Comparison of ENCODE assay signal across 1 cellular context in genomic region chr2:47334356-47335136, GRCh38.
A peak's percentile ranks its signal among the peaks of the same experiment; 100 is the strongest.
TF ChIP-seq lines count a peak whose summit lies in the region.

No MANE protein-coding gene starts in this region.

TF ChIP-seq in K562, 482 proteins besides CTCF, POLR2A, EP300 and RAD21 (continued from another document and continues in another):
- TF ChIP-seq MBD1 (CRISPR knock-in tag; IDR thresholded peaks at IDR 0.05) (no peak), MAX (CRISPR knock-in tag; IDR thresholded peaks at IDR 0.05) (peak; percentile 53; the same call in 1 of the 2 replicates), KDM1A (IDR thresholded peaks at IDR 0.05) (peak; percentile 44 to 66; a peak in 3 of 4 replicates), TCF3 (CRISPR knock-in tag; IDR thresholded peaks at IDR 0.05) (peak; percentile 34; the same call in 1 of the 2 replicates), SMAD4 (CRISPR knock-in tag; conservative IDR thresholded peaks at IDR 0.05) (peak; percentile 33; the same call in 1 of the 2 replicates), BHLHE40 (IDR thresholded peaks at IDR 0.05; ENCODE audit: low read length) (peak; percentile 42; the same call in 1 of the 2 replicates), MLX (CRISPR knock-in tag; conservative IDR thresholded peaks at IDR 0.05) (no peak), MNT (conservative IDR thresholded peaks at IDR 0.05) (no peak), ARNT (IDR thresholded peaks at IDR 0.05) (peak in 1 of 2 experiments; percentile 48; a peak in 1 of 4 replicates), POLR2H (tag; IDR thresholded peaks at IDR 0.05; ENCODE audit: low read depth) (no peak), KDM4B (IDR thresholded peaks at IDR 0.05; ENCODE audit: borderline replicate concordance in 2 of 2, low read depth in 1 of 2) (no peak), PHTF2 (CRISPR knock-in tag; IDR thresholded peaks at IDR 0.05) (no peak), EHMT2 (IDR thresholded peaks at IDR 0.05) (no peak), SIRT6 (IDR thresholded peaks at IDR 0.05; ENCODE audit: low read depth, low read length) (no peak), RBBP5 (IDR thresholded peaks at IDR 0.05; ENCODE audit: borderline replicate concordance, insufficient read depth, low read length, poor library complexity, severe bottlenecking) (peak; percentile 28), NFE2 (IDR thresholded peaks at IDR 0.05; ENCODE audit: low read depth) (peak; percentile 97), NCOR1 (IDR thresholded peaks at IDR 0.05) (peak; percentile 44; the same call in 1 of the 2 replicates), EP400 (IDR thresholded peaks at IDR 0.05) (peak; percentile 30; the same call in 1 of the 2 replicates), FOXM1 (IDR thresholded peaks at IDR 0.05; ENCODE audit: low read depth) (no peak), FOXM1 (CRISPR knock-in tag; IDR thresholded peaks at IDR 0.05; ENCODE audit: low read depth) (no peak), RCOR1 (IDR thresholded peaks at IDR 0.05; ENCODE audit: borderline replicate concordance in 1 of 2, low read depth in 2 of 2, low read length in 2 of 2) (peak in 1 of 2 experiments; percentile 63; a peak in 2 of 4 replicates), MGA (IDR thresholded peaks at IDR 0.05) (peak; percentile 35; the same call in 1 of the 2 replicates), ZBED1 (IDR thresholded peaks at IDR 0.05) (no peak), TSHZ1 (CRISPR knock-in tag; IDR thresholded peaks at IDR 0.05) (no peak), ZNF740 (CRISPR knock-in tag; IDR thresholded peaks at IDR 0.05) (no peak), ZNF740 (tag; IDR thresholded peaks at IDR 0.05) (0 out of 4 replicates have a peak, but pooled peaks of 1 of the 2 experiments have one; percentile 15), FOXP4 (CRISPR knock-in tag; IDR thresholded peaks at IDR 0.05; ENCODE audit: borderline replicate concordance) (no peak), L3MBTL2 (IDR thresholded peaks at IDR 0.05) (peak; percentile 57; the same call in 1 of the 2 replicates), TFAP4 (CRISPR knock-in tag; IDR thresholded peaks at IDR 0.05; ENCODE audit: borderline replicate concordance) (no peak), KLF6 (CRISPR knock-in tag; IDR thresholded peaks at IDR 0.05; ENCODE audit: borderline replicate concordance) (no peak), CREB1 (IDR thresholded peaks at IDR 0.05) (0 out of 2 replicates have a peak, but pooled peaks have one; percentile 3), CREB1 (CRISPR knock-in tag; IDR thresholded peaks at IDR 0.05) (no peak)
